In the genomic region with DNA sequence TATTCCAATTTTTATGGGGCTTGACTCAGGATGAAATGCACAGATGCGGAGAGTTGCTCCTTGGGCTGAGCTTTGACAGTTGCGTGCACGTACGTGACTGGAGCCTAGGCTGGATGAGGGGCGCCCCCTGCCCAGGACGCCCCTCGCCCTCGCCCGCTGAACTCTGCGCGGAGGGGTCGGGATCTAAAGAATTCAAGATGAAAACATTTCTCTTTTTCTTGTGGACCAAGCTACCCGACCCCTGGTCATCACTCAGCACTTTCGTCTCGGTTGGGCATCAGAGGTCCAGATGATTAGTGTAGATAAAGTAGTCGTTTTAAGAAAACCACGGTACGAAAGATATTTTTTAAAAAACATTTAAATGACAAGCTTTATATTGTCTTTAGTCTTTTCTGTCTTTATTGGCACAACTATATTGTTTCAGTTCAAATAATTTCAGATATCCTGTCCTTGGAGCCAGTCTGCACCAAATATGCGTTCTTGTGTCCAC, we compare ENCODE assay signal across 8 cellular contexts. TPM values are rescaled to one million over a fixed set of nuclear protein-coding genes. Genes with fewer than 3 reads are reported as not detected.
DNase-seq lines count a peak whose midpoint lies in the region; ATAC-seq and TF ChIP-seq lines count a peak whose summit lies in the region.

No MANE protein-coding gene starts in this region.

- no peaks in the 10 kb centered on the region for H3K27me3 ChIP-seq in GM06990 (replicated peaks; ENCODE audit: control insufficient read depth, insufficient read depth, low read length)

- TF ChIP-seq CTCF in GM06990 (IDR thresholded peaks at IDR 0.05; ENCODE audit: insufficient read depth, low read length, poor library complexity, severe bottlenecking) = no peak
- no peak for TF ChIP-seq CTCF in GM13976 (IDR thresholded peaks at IDR 0.05; ENCODE audit: borderline replicate concordance, control extremely low read depth, extremely low read depth, insufficient read depth, missing control alignments)

- in situ Hi-C loops in GM13976 (cut with MboI; ENCODE audit: low sequenced_read_pairs, unreplicated experiment) = no loop called here

- no peaks in the 10 kb centered on the region for H3K36me3 ChIP-seq in GM06990 (ENCODE audit: control insufficient read depth, insufficient read depth, low read length)

- H3K4me3 ChIP-seq in GM06990 (replicated peaks; ENCODE audit: low read depth, low read length) = peak overlapping the region; percentile 80
- H3K4me3 ChIP-seq in iPS-11a (ENCODE audit: low read depth, low read length) = peak overlapping the region; percentile 80

- H3K27me3 Mint-ChIP-seq in activated T-helper 17 cell treated with anti-CD3 and anti-CD28 coated beads, Interleukin-2, amount 50 U/mL, for 72 hours = peaks cover 7% of the 10 kb centered on the region
- peaks cover 9% of the 10 kb centered on the region for H3K27me3 Mint-ChIP-seq in stimulated activated naive CD8-positive, alpha-beta T cell treated with anti-CD3 and anti-CD28 coated beads, Interleukin-15, amount 100 ng/mL, for 72 hours

- no peaks in the 10 kb centered on the region for H3K9me3 Mint-ChIP-seq in activated T-helper 17 cell treated with anti-CD3 and anti-CD28 coated beads, Interleukin-2, amount 50 U/mL, for 72 hours
- no peaks in the 10 kb centered on the region for H3K9me3 Mint-ChIP-seq in stimulated activated naive CD8-positive, alpha-beta T cell treated with anti-CD3 and anti-CD28 coated beads, Interleukin-15, amount 100 ng/mL, for 72 hours

- peak overlapping the region; percentile 91 for H3K27ac Mint-ChIP-seq in activated T-helper 17 cell treated with anti-CD3 and anti-CD28 coated beads, Interleukin-2, amount 50 U/mL, for 72 hours
- peak overlapping the region; percentile 57 to 90 for H3K27ac Mint-ChIP-seq in stimulated activated naive CD8-positive, alpha-beta T cell treated with anti-CD3 and anti-CD28 coated beads, Interleukin-15, amount 100 ng/mL, for 72 hours

- no peak for DNase-seq in GM06990 (ENCODE audit: extremely low read depth, insufficient read length)
- no peak for DNase-seq in stimulated activated naive CD8-positive, alpha-beta T cell treated with anti-CD3 and anti-CD28 coated beads, Interleukin-15, amount 100 ng/mL, for 72 hours
- no peak for DNase-seq in GM13976 (ENCODE audit: low spot score)

- peak overlapping the region; percentile 82 for H3K4me3 Mint-ChIP-seq in activated T-helper 17 cell treated with anti-CD3 and anti-CD28 coated beads, Interleukin-2, amount 50 U/mL, for 72 hours
- peak overlapping the region; percentile 95 for H3K4me3 Mint-ChIP-seq in stimulated activated naive CD8-positive, alpha-beta T cell treated with anti-CD3 and anti-CD28 coated beads, Interleukin-15, amount 100 ng/mL, for 72 hours

- H3K36me3 Mint-ChIP-seq in activated T-helper 17 cell treated with anti-CD3 and anti-CD28 coated beads, Interleukin-2, amount 50 U/mL, for 72 hours (ENCODE audit: low read depth) = peaks cover 8% of the 10 kb centered on the region

- ATAC-seq in HG02840 (IDR thresholded peaks at IDR 0.05; ENCODE audit: low FRiP score, unreplicated experiment) (peak; percentile 8), GM19397 (IDR thresholded peaks at IDR 0.05; ENCODE audit: unreplicated experiment) (no peak), GM18502 (IDR thresholded peaks at IDR 0.05; ENCODE audit: poor library complexity, unreplicated experiment) (no peak)
- no peak for ATAC-seq in activated T-helper 17 cell treated with anti-CD3 and anti-CD28 coated beads, Interleukin-2, amount 50 U/mL, for 72 hours (replicated peaks)
- no peak for ATAC-seq in stimulated activated naive CD8-positive, alpha-beta T cell treated with anti-CD3 and anti-CD28 coated beads, Interleukin-15, amount 100 ng/mL, for 72 hours

- H3K4me1 Mint-ChIP-seq in activated T-helper 17 cell treated with anti-CD3 and anti-CD28 coated beads, Interleukin-2, amount 50 U/mL, for 72 hours = peaks cover 16% of the 10 kb centered on the region
- peaks cover 24% of the 10 kb centered on the region for H3K4me1 Mint-ChIP-seq in stimulated activated naive CD8-positive, alpha-beta T cell treated with anti-CD3 and anti-CD28 coated beads, Interleukin-15, amount 100 ng/mL, for 72 hours

RNA-seq across cellular contexts. Expression of a gene that starts 0.7 kb away (rescaled TPM):
- 10 to 100 TPM; 34.9 to 45.8 TPM for total RNA-seq in activated T-helper 17 cell treated with anti-CD3 and anti-CD28 coated beads, Interleukin-2, amount 50 U/mL, for 72 hours

RNA-seq across cellular contexts. Expression of a gene that starts 21.4 kb away (rescaled TPM):
- 10 to 100 TPM; 55.5 to 67.9 TPM for total RNA-seq in activated T-helper 17 cell treated with anti-CD3 and anti-CD28 coated beads, Interleukin-2, amount 50 U/mL, for 72 hours
